ENCODE assay signal across 8 cellular contexts in genomic region chr1:32962248-32962896, GRCh38. TPM values are rescaled to one million over a fixed set of nuclear protein-coding genes. Genes with fewer than 3 reads are reported as not detected.
DNase-seq lines count a peak whose midpoint lies in the region; ATAC-seq, FAIRE-seq and TF ChIP-seq lines count a peak whose summit lies in the region.

No MANE protein-coding gene starts in this region.

- H3K27me3 ChIP-seq in heart right ventricle (no peaks in the 10 kb centered on the region), esophagus squamous epithelium (no peaks in the 10 kb centered on the region), rectal smooth muscle tissue (ENCODE audit: control insufficient read depth, insufficient read depth, low read length) (no peaks in the 10 kb centered on the region)

- FAIRE-seq in RCC 7860 (lab: Jason Lieb, UNC): peak; percentile 70

- DNase-seq in heart right ventricle: no peak
- DNase-seq in Right ventricle myocardium inferior (ENCODE audit: missing footprints): no peak
- DNase-seq in RCC 7860 (ENCODE audit: low spot score): peak; percentile 26
- no peak for DNase-seq in esophagus squamous epithelium (lab: John Stamatoyannopoulos, UW)
- no peak for DNase-seq in caudate nucleus (lab: John Stamatoyannopoulos, UW)
- DNase-seq in activated gamma-delta T cell (lab: John Stamatoyannopoulos, UW): no peak

- H3K36me3 ChIP-seq in heart right ventricle (peaks cover 0 to 11% (median 0%) of the 10 kb centered on the region in 9 donors), esophagus squamous epithelium (peaks cover 0 to 11% (median 0%) of the 10 kb centered on the region in 3 donors), rectal smooth muscle tissue (ENCODE audit: control insufficient read depth, insufficient read depth, low read length) (no peaks in the 10 kb centered on the region)

- H3K4me1 ChIP-seq in heart right ventricle (peaks cover 0 to 64% (median 34%) of the 10 kb centered on the region in 9 donors), esophagus squamous epithelium (peaks cover 8 to 60% (median 18%) of the 10 kb centered on the region in 3 donors), rectal smooth muscle tissue (ENCODE audit: control insufficient read depth, insufficient read depth, low read length) (peaks cover 3% of the 10 kb centered on the region)

- peak overlapping the region; percentile 75 to 98 (median 94) for H3K4me3 ChIP-seq in heart right ventricle
- peak overlapping the region; percentile 86 to 93 (median 92) for H3K4me3 ChIP-seq in esophagus squamous epithelium
- peak overlapping the region; percentile 90 for H3K4me3 ChIP-seq in rectal smooth muscle tissue (ENCODE audit: low read length)

- no peak overlapping the region for H3K9ac ChIP-seq in rectal smooth muscle tissue (ENCODE audit: low read length)

- intact Hi-C loops in heart right ventricle (cut with DNase I): loop anchor here in 4 of 10 donors (5.0 kb wide), 2 partner anchors 35 to 50 kb away; no protein-coding TSS in a partner anchor
- intact Hi-C loops in Right ventricle myocardium inferior (cut with DNase I): loop anchor here (5.0 kb wide), 1 partner anchor 75 kb away; the partner anchor contains the start of gene AK2
- intact Hi-C loops in esophagus squamous epithelium (cut with DNase I): no loop called here

- TF ChIP-seq CTCF in heart right ventricle (IDR thresholded peaks at IDR 0.05): no peak
- no peak for TF ChIP-seq CTCF in esophagus squamous epithelium (IDR thresholded peaks at IDR 0.05)

- no peak for ATAC-seq in heart right ventricle
- ATAC-seq in Right ventricle myocardium inferior: no peak
- ATAC-seq in GM19455 (IDR thresholded peaks at IDR 0.05; ENCODE audit: unreplicated experiment): no peak

- WGBS in heart right ventricle, 2 donors: 52 to 66% methylated on average over 6 of the region's 6 CpGs
- WGBS in esophagus squamous epithelium, 2 donors: 18 to 19% methylated on average over 6 of the region's 6 CpGs

- H3K27ac ChIP-seq in heart right ventricle (peak overlapping the region in 4 of 10 donors; percentile 1 to 98 (median 26)), esophagus squamous epithelium (peak overlapping the region; percentile 67 to 99 (median 96)), rectal smooth muscle tissue (ENCODE audit: low read depth, low read length) (no peak overlapping the region), caudate nucleus (ENCODE audit: low read depth, low read length) (no peak overlapping the region)

- H3K9me3 ChIP-seq in heart right ventricle: no peaks in the 10 kb centered on the region
- H3K9me3 ChIP-seq in esophagus squamous epithelium: no peaks in the 10 kb centered on the region

- TF ChIP-seq POLR2A in esophagus squamous epithelium (IDR thresholded peaks at IDR 0.05): no peak

RNA-seq across cellular contexts. Expression of gene RNF19B, which starts 2.2 kb away (rescaled TPM):
- total RNA-seq in heart right ventricle (10 to 100 TPM; 10.2 to 36.9 (median 13.8) TPM), Right ventricle myocardium inferior (15.5 TPM), esophagus squamous epithelium (10 to 100 TPM; 24.2 to 61.6 (median 46.4) TPM)
- 1 to 10 TPM; 1.1 to 7.0 TPM for polyA plus RNA-seq in heart right ventricle

Comparison
In these comparisons a context has a peak if more than half of its experiments do, and no peak if none do; other contexts are left out.
1. H3K27ac ChIP-seq: peak in esophagus squamous epithelium (4 of 4); none in rectal smooth muscle tissue (single experiment) and caudate nucleus (single experiment).
2. Peak in every context shown above with its lines, with median percentiles within 50 percentile points of each other: H3K4me3 ChIP-seq.